Comparison of ENCODE assay signal across 18 cellular contexts in the genomic region with DNA sequence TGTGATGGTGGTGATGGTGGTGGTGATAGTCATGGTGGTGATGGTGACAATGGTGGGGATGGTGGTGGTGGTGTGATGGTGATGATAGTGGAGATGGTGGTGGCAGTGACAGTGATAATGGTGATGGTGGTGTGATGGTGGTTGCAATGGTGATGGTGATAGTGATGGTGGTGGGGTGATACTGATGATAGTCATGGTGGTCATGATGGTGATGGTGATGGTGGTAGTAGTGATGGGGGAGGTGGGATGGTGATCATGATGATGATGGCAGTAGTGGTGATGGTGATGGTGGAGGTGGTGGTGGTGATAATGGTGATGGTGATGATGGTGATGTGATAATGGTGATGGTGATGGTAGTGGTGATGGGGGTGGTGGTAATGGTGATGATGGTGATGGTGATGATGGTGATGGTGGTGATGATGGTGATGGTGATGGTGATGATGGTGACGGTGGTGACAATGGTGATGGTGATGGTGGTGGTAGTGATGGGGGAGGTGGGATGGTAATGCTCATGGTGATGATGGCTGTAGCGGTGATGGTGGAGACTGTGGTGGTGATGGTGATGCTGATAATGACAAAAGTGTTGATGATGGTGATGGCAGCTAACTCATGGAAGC. TPM values are rescaled to one million over a fixed set of nuclear protein-coding genes. Genes with fewer than 3 reads are reported as not detected.
DNase-seq lines count a peak whose midpoint lies in the region; ATAC-seq and TF ChIP-seq lines count a peak whose summit lies in the region.
"Had no signal": no experiment of that assay in that cellular context is flagged by ENCODE, and none has a peak within 500 bp of the region (broad histone marks: within the 10 kb centered on the region; RNA-seq: fewer than 3 reads in every experiment).

No MANE protein-coding gene starts in this region.

- no peak for ATAC-seq in naive B cell (ENCODE audit: low read depth in 2 of 2)
- peak; percentile 1 for ATAC-seq in stimulated activated effector memory CD8-positive, alpha-beta T cell treated with anti-CD3 and anti-CD28 coated beads, Interleukin-12 subunit alpha, Interleukin-12 subunit beta, amount 100 ng/mL, for 72 hours
- ATAC-seq in HG02938 (IDR thresholded peaks at IDR 0.05; ENCODE audit: unreplicated experiment) = no peak
- no peak for ATAC-seq in HG02970 (IDR thresholded peaks at IDR 0.05; ENCODE audit: low FRiP score, unreplicated experiment)
- ATAC-seq: stimulated activated naive B cell treated with anti-CD40 and anti-IgM and Interleukin-4, amounts not matched to agents 10 μg/mL and 1 μg/mL and 100 μg/mL, for 72 hours had no signal

- H3K36me3 Mint-ChIP-seq in Caco-2 (ENCODE audit: insufficient read depth, unreplicated experiment) (no peaks in the 10 kb centered on the region), naive B cell (no peaks in the 10 kb centered on the region)
- peaks cover 35% of the 10 kb centered on the region for H3K36me3 Mint-ChIP-seq in stimulated activated effector memory CD8-positive, alpha-beta T cell treated with anti-CD3 and anti-CD28 coated beads, Interleukin-12 subunit alpha, Interleukin-12 subunit beta, amount 100 ng/mL, for 72 hours

- H3K4me3 Mint-ChIP-seq in Caco-2 (ENCODE audit: unreplicated experiment) (no peak overlapping the region), naive B cell (peak overlapping the region in 1 of 8 donors; percentile 73)
- no peak overlapping the region for H3K4me3 Mint-ChIP-seq in stimulated activated effector memory CD8-positive, alpha-beta T cell treated with anti-CD3 and anti-CD28 coated beads, Interleukin-12 subunit alpha, Interleukin-12 subunit beta, amount 100 ng/mL, for 72 hours
- H3K4me3 Mint-ChIP-seq: dendritic cell treated with granulocyte-macrophage colony-stimulating factor and Interleukin-4, amounts not matched to agents 40 ng/mL and 50 ng/mL, for 4 days; stimulated activated naive B cell treated with anti-CD40 and anti-IgM and Interleukin-4, amounts not matched to agents 10 μg/mL and 1 μg/mL and 100 μg/mL, for 72 hours had no signal

- peaks cover 14% of the 10 kb centered on the region for H3K9me3 Mint-ChIP-seq in Caco-2 (ENCODE audit: unreplicated experiment)
- peaks cover 0 to 9% (median 0%) of the 10 kb centered on the region in 7 donors for H3K9me3 Mint-ChIP-seq in naive B cell
- no peaks in the 10 kb centered on the region for H3K9me3 Mint-ChIP-seq in stimulated activated effector memory CD8-positive, alpha-beta T cell treated with anti-CD3 and anti-CD28 coated beads, Interleukin-12 subunit alpha, Interleukin-12 subunit beta, amount 100 ng/mL, for 72 hours

- TF ChIP-seq CTCF in Caco-2 (IDR thresholded peaks at IDR 0.05; ENCODE audit: insufficient read depth in 1 of 2, low read depth in 1 of 2, low read length in 1 of 2, severe bottlenecking in 1 of 2, unreplicated experiment in 1 of 2) = no peak
- TF ChIP-seq CTCF in Peyer's patch (IDR thresholded peaks at IDR 0.05) = no peak

- CTCF ChIA-PET in Caco-2 (lab: Charles Lee) = no interaction called here

- no peaks in the 10 kb centered on the region for H3K4me1 Mint-ChIP-seq in Caco-2 (ENCODE audit: low read depth, unreplicated experiment)
- H3K4me1 Mint-ChIP-seq in naive B cell = peaks cover 38 to 42% (median 41%) of the 10 kb centered on the region in 3 donors
- H3K4me1 Mint-ChIP-seq in stimulated activated effector memory CD8-positive, alpha-beta T cell treated with anti-CD3 and anti-CD28 coated beads, Interleukin-12 subunit alpha, Interleukin-12 subunit beta, amount 100 ng/mL, for 72 hours = peaks cover 26% of the 10 kb centered on the region

- H3K9me3 ChIP-seq in Caco-2 (no peaks in the 10 kb centered on the region), Peyer's patch (no peaks in the 10 kb centered on the region)
- H3K9me3 ChIP-seq: HAP-1, tibial nerve had no signal

- H3K27ac ChIP-seq in Peyer's patch = no peak overlapping the region
- H3K27ac ChIP-seq: epithelial cell of prostate, tibial nerve had no signal

- H3K4me1 ChIP-seq in Caco-2 (peaks cover 19% of the 10 kb centered on the region), Peyer's patch (peaks cover 0 to 32% (median 18%) of the 10 kb centered on the region in 4 donors)
- H3K4me1 ChIP-seq: HAP-1 had no signal

- H3K27ac Mint-ChIP-seq in Caco-2 (ENCODE audit: unreplicated experiment) (peak overlapping the region; percentile 14), naive B cell (peak overlapping the region; percentile 6 to 95 (median 56))
- peak overlapping the region; percentile 15 for H3K27ac Mint-ChIP-seq in stimulated activated effector memory CD8-positive, alpha-beta T cell treated with anti-CD3 and anti-CD28 coated beads, Interleukin-12 subunit alpha, Interleukin-12 subunit beta, amount 100 ng/mL, for 72 hours
- H3K27ac Mint-ChIP-seq: dendritic cell treated with granulocyte-macrophage colony-stimulating factor and Interleukin-4, amounts not matched to agents 40 ng/mL and 50 ng/mL, for 4 days; stimulated activated naive B cell treated with anti-CD40 and anti-IgM and Interleukin-4, amounts not matched to agents 10 μg/mL and 1 μg/mL and 100 μg/mL, for 72 hours had no signal

- H3K27me3 ChIP-seq in Caco-2 (replicated peaks; ENCODE audit: control insufficient read depth, insufficient read depth, low read length) (no peaks in the 10 kb centered on the region), Peyer's patch (no peaks in the 10 kb centered on the region)
- H3K27me3 ChIP-seq: tibial nerve had no signal

- no peak overlapping the region for H3K4me3 ChIP-seq in Caco-2 (ENCODE audit: low read depth, low read length)
- H3K4me3 ChIP-seq in Peyer's patch = no peak overlapping the region
- H3K4me3 ChIP-seq: HAP-1, tibial nerve had no signal

- intact Hi-C loops in Caco-2 (cut with micrococcal nuclease; ENCODE audit: unreplicated experiment) = no loop called here

- DNase-seq in Caco-2 (no peak), Peyer's patch (peak in 2 of 3 donors; percentile 3 to 21), naive B cell (no peak), NCI-H2171 (lab: John Stamatoyannopoulos, UW) (no peak)
- DNase-seq in stimulated activated effector memory CD8-positive, alpha-beta T cell treated with anti-CD3 and anti-CD28 coated beads, Interleukin-12 subunit alpha, Interleukin-12 subunit beta, amount 100 ng/mL, for 72 hours (ENCODE audit: low spot score in 2 of 2) = no peak
- DNase-seq: activated CD4-positive, alpha-beta T cell treated with anti-CD3 and anti-CD28 coated beads for 4 hours; activated effector memory CD4-positive, alpha-beta T cell treated with Interleukin-2 at 50 U/mL for 16 hours; AML-193; NCI-H146; NCI-H69; stimulated activated naive B cell treated with anti-CD40 and anti-IgM and Interleukin-4, amounts not matched to agents 10 μg/mL and 1 μg/mL and 100 μg/mL, for 72 hours; SW 1271 had no signal

- no peaks in the 10 kb centered on the region for H3K27me3 Mint-ChIP-seq in Caco-2 (ENCODE audit: insufficient read depth, unreplicated experiment)
- H3K27me3 Mint-ChIP-seq in naive B cell = no peaks in the 10 kb centered on the region
- H3K27me3 Mint-ChIP-seq: stimulated activated naive B cell treated with anti-CD40 and anti-IgM and Interleukin-4, amounts not matched to agents 10 μg/mL and 1 μg/mL and 100 μg/mL, for 72 hours had no signal

- TF ChIP-seq POLR2A in Peyer's patch (IDR thresholded peaks at IDR 0.05) = no peak

- BruUV-seq in Caco-2 (replicated peaks; lab: Mats Ljungman, UMichigan) = no TSS peak

- H3K36me3 ChIP-seq in Caco-2 (ENCODE audit: control insufficient read depth, insufficient read depth, low read length) = no peaks in the 10 kb centered on the region
- no peaks in the 10 kb centered on the region for H3K36me3 ChIP-seq in Peyer's patch
- H3K36me3 ChIP-seq: HAP-1, tibial nerve had no signal

- POLR2A ChIA-PET in Caco-2 (lab: Charles Lee) = no interaction called here

RNA-seq across cellular contexts. Expression of a gene that starts 4.7 kb away (rescaled TPM):
- total RNA-seq in Caco-2 (2022) (17.8 and 19.3 TPM in 2 replicates), Peyer's patch (10 to 100 TPM; 11.4 to 19.2 (median 15.1) TPM)
- 10 to 100 TPM in 1 of 6 donors, 1 to 10 TPM in 5; 3.3 to 10.3 (median 6.2) TPM for polyA plus RNA-seq in naive B cell (ENCODE audit: low read depth in 6 of 6)

Comparison
In these comparisons a context has a peak if more than half of its experiments do, and no peak if none do; other contexts are left out.
1. DNase-seq: peak in Peyer's patch (2 of 3); none in Caco-2 (0 of 2), naive B cell (single experiment), stimulated activated effector memory CD8-positive, alpha-beta T cell treated with anti-CD3 and anti-CD28 coated beads, Interleukin-12 subunit alpha, Interleukin-12 subunit beta, amount 100 ng/mL, for 72 hours (0 of 2) and NCI-H2171 (single experiment).
2. Peak in every context shown above with its lines, with median percentiles within 50 percentile points of each other: H3K27ac Mint-ChIP-seq.